1 cellular context compared by ENCODE assay signal in the genomic region with DNA sequence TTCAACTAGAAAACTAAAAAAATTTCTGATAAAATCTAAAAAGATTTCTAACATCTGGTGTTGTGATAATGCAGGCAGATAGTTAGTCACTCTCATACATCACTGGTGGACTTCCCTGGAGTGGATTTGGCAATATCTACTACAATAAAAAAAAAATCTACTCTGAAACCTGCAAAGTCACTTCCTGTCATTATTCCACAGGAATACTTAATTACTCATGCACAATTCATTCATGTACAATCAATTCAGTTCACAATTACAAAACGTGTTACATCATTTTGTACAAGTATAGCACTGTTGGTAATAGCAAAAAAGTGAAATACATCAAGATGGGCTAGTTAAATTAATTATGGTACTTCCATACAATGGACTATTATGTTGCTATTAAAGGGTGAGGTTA.
A peak's percentile ranks its signal among the peaks of the same experiment; 100 is the strongest.
TF ChIP-seq lines count a peak whose summit lies in the region.

No MANE protein-coding gene starts in this region.

TF ChIP-seq in endothelial cell of umbilical vein, 7 proteins besides CTCF, POLR2A, EP300 and RAD21 (continued from another document):
- TF ChIP-seq, protein P1, sequence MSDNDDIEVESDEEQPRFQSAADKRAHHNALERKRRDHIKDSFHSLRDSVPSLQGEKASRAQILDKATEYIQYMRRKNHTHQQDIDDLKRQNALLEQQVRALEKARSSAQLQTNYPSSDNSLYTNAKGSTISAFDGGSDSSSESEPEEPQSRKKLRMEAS (IDR thresholded peaks at IDR 0.05; ENCODE audit: insufficient read depth, insufficient read length), result no peak
- TF ChIP-seq MYC (IDR thresholded peaks at IDR 0.05; ENCODE audit: low read depth, low read length), result no peak
- TF ChIP-seq GATA2 (IDR thresholded peaks at IDR 0.05; ENCODE audit: insufficient read depth, insufficient read length, low read depth, low read length), result peak; percentile 77
